ENCODE assay signal across 30 cellular contexts in genomic region chr2:117195381-117195780, GRCh38.
"Had no signal": no experiment of that assay in that cellular context is flagged by ENCODE, and none has a peak within 500 bp of the region (broad histone marks: within the 10 kb centered on the region; RNA-seq: fewer than 3 reads in every experiment).

No MANE protein-coding gene starts in this region.

- ATAC-seq: activated naive CD4-positive, alpha-beta T cell treated with anti-CD3 and anti-CD28 coated beads, Interleukin-2, amount 50 U/mL, for 72 hours; activated naive CD8-positive, alpha-beta T cell treated with anti-CD3 and anti-CD28 coated beads, Interleukin-2, amount 50 U/mL, for 24 hours; activated T-cell treated with anti-CD3 and anti-CD28 coated beads, Interleukin-2, amount 50 U/mL, for 4 hours; activated T-cell treated with anti-CD3 and anti-CD28 coated beads, Interleukin-2, amount 50 U/mL, for 72 hours; activated T-helper 17 cell treated with anti-CD3 and anti-CD28 coated beads, Interleukin-2, amount 50 U/mL, for 72 hours; body of pancreas had no signal

- DNase-seq: activated effector memory CD4-positive, alpha-beta T cell treated with anti-CD3 and anti-CD28 coated beads, Interleukin-2, amount 50 U/mL, for 16 hours; activated effector memory CD4-positive, alpha-beta T cell treated with Interleukin-2 at 50 U/mL for 16 hours; activated gamma-delta T cell; activated gamma-delta T cell treated with Interleukin-2 at 50 U/mL for 16 hours; activated naive CD4-positive, alpha-beta T cell; activated naive CD4-positive, alpha-beta T cell treated with anti-CD3 and anti-CD28 coated beads for 36 hours; activated naive CD4-positive, alpha-beta T cell treated with anti-CD3 and anti-CD28 coated beads, Interleukin-2, amount 10 ng/mL, durations not matched to agents 7 days and 5 days; activated naive CD4-positive, alpha-beta T cell treated with anti-CD3 and anti-CD28 coated beads, Interleukin-2, amount 50 U/mL, for 16 hours; activated naive CD4-positive, alpha-beta T cell treated with Interleukin-2 at 50 U/mL for 16 hours; activated naive CD8-positive, alpha-beta T cell treated with anti-CD3 and anti-CD28 coated beads for 36 hours; activated naive CD8-positive, alpha-beta T cell treated with anti-CD3 and anti-CD28 coated beads, Interleukin-2, amount 10 ng/mL, durations not matched to agents 7 days and 5 days; activated naive CD8-positive, alpha-beta T cell treated with anti-CD3 and anti-CD28 coated beads, Interleukin-2, amount 50 U/mL, for 24 hours; activated T-cell treated with anti-CD3 and anti-CD28 coated beads, Interleukin-2, amount 50 U/mL, for 4 hours; activated T-cell treated with anti-CD3 and anti-CD28 coated beads, Interleukin-2, amount 50 U/mL, for 48 hours; activated T-cell treated with anti-CD3 and anti-CD28 coated beads, Interleukin-2, amount 50 U/mL, for 72 hours; adrenal gland; amniotic stem cell; amygdala; anterior cingulate cortex; aorta; body of pancreas; brain microvascular endothelial cell; caudate nucleus; central memory CD4-positive, alpha-beta T cell; cerebellar nuclear complex had no signal

- H3K27ac ChIP-seq: adrenal gland, ascending aorta, body of pancreas, brain microvascular endothelial cell, breast epithelium, cardiac muscle cell had no signal

- H3K27me3 ChIP-seq: adrenal gland, ascending aorta, body of pancreas, brain microvascular endothelial cell, breast epithelium, cardiac muscle cell had no signal

- H3K9me3 ChIP-seq: adrenal gland, ascending aorta, body of pancreas, breast epithelium had no signal

- H3K4me3 ChIP-seq: adrenal gland, ascending aorta, body of pancreas, breast epithelium, cardiac muscle cell had no signal

- H3K36me3 ChIP-seq: adrenal gland, ascending aorta, brain microvascular endothelial cell, breast epithelium, cardiac muscle cell had no signal

- H3K4me1 ChIP-seq: adrenal gland, ascending aorta, body of pancreas, breast epithelium had no signal
